Comparison of ENCODE assay signal across 9 cellular contexts in the genomic region with DNA sequence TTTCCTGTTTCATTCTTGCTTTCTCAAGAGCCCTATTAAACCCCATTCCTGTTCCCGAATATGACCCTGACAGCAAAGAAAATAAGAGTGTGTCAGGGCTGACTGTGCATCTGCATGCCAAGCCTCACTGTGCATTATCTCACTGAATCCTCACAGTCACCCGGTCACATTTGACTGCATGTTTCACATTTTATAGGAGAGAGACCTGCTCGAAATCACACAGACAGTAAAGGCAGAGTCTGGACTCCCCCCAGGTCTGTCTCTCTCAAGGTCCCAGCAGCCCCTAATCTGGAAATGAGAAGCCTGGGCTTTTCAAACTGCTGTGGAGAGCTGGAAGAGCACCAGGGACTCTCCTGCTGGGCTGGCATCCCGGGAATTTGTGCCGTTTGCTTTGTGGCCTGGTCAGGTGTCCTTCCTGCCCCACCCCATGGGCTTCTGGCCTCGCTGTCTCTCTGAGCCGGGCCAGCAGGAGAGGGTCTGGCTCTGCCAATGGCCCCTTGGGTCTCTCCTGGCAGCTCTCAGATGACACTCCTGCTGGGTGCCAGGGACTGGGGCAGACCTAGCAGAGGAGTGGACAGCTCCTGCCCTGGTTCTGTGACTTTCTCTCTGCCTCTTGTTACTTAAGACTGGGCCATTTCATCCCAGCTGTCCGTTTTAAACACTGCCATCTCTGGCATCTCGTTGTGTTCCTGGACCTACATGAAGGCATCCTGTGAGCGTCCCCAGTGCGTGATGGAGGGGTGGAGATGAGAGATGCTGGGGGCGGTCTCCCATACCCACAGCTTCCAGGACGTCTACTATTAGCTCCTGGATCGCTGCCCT.
DNase-seq lines count a peak whose midpoint lies in the region; ATAC-seq and TF ChIP-seq lines count a peak whose summit lies in the region.
"Had no signal": no experiment of that assay in that cellular context is flagged by ENCODE, and none has a peak within 500 bp of the region (broad histone marks: within the 10 kb centered on the region; RNA-seq: fewer than 3 reads in every experiment).

No MANE protein-coding gene starts in this region.

- peak overlapping the region; percentile 36 for H3K27ac ChIP-seq in lower lobe of right lung
- peak overlapping the region; percentile 90 to 99 for H3K27ac ChIP-seq in uterus

- H3K27ac Mint-ChIP-seq in natural killer cell treated with Interleukin-12 subunit alpha and Interleukin-12 subunit beta and Interleukin-15 and Interleukin-18, amount 100 ng/mL, for 72 hours: no peak overlapping the region
- H3K27ac Mint-ChIP-seq in natural killer cell: no peak overlapping the region
- H3K27ac Mint-ChIP-seq in brain: peak overlapping the region; percentile 37 to 99 (median 88)

- TF ChIP-seq CTCF in natural killer cell (IDR thresholded peaks at IDR 0.05) (no peak), brain (conservative IDR thresholded peaks at IDR 0.05) (no peak), lower lobe of right lung (IDR thresholded peaks at IDR 0.05) (no peak), uterus (IDR thresholded peaks at IDR 0.05) (no peak)

- peaks cover 5 to 15% of the 10 kb centered on the region in 2 donors for H3K4me1 Mint-ChIP-seq in natural killer cell treated with Interleukin-12 subunit alpha and Interleukin-12 subunit beta and Interleukin-15 and Interleukin-18, amount 100 ng/mL, for 72 hours (ENCODE audit: low read depth in 2 of 2)
- H3K4me1 Mint-ChIP-seq in natural killer cell (peaks cover under 1 to 11% of the 10 kb centered on the region in 2 donors), brain (peaks cover 70% of the 10 kb centered on the region)

- peak; percentile 44 for DNase-seq in natural killer cell treated with Interleukin-12 subunit alpha and Interleukin-12 subunit beta and Interleukin-15 and Interleukin-18, amount 100 ng/mL, for 72 hours (ENCODE audit: low spot score)
- DNase-seq in natural killer cell: no peak
- no peak for DNase-seq in lower lobe of right lung
- DNase-seq in uterus: no peak
- DNase-seq in UCSD-AML1 (lab: John Stamatoyannopoulos, UW; ENCODE audit: unreplicated experiment): no peak
- DNase-seq: NCI-H510A had no signal

- no peaks in the 10 kb centered on the region for H3K36me3 ChIP-seq in lower lobe of right lung
- no peaks in the 10 kb centered on the region for H3K36me3 ChIP-seq in uterus

- H3K9me3 Mint-ChIP-seq in natural killer cell treated with Interleukin-12 subunit alpha and Interleukin-12 subunit beta and Interleukin-15 and Interleukin-18, amount 100 ng/mL, for 72 hours: no peaks in the 10 kb centered on the region
- H3K9me3 Mint-ChIP-seq in natural killer cell: no peaks in the 10 kb centered on the region
- peaks cover 0 to 3% (median 0%) of the 10 kb centered on the region in 5 experiments for H3K9me3 Mint-ChIP-seq in brain

- no peaks in the 10 kb centered on the region for H3K27me3 Mint-ChIP-seq in natural killer cell treated with Interleukin-12 subunit alpha and Interleukin-12 subunit beta and Interleukin-15 and Interleukin-18, amount 100 ng/mL, for 72 hours
- no peaks in the 10 kb centered on the region for H3K27me3 Mint-ChIP-seq in natural killer cell (ENCODE audit: low read depth in 2 of 2)
- H3K27me3 Mint-ChIP-seq in brain: peaks cover 12% of the 10 kb centered on the region

- H3K27me3 ChIP-seq in lower lobe of right lung (ENCODE audit: low read depth): no peaks in the 10 kb centered on the region
- H3K27me3 ChIP-seq in uterus: no peaks in the 10 kb centered on the region

- H3K4me1 ChIP-seq in lower lobe of right lung (peaks cover 25% of the 10 kb centered on the region), uterus (peaks cover 17 to 21% of the 10 kb centered on the region in 2 donors)

- ATAC-seq in natural killer cell treated with Interleukin-12 subunit alpha and Interleukin-12 subunit beta and Interleukin-15 and Interleukin-18, amount 100 ng/mL, for 72 hours: no peak
- ATAC-seq in natural killer cell (no peak), lower lobe of right lung (no peak), HG03135 (IDR thresholded peaks at IDR 0.05; ENCODE audit: unreplicated experiment) (no peak), GM18519 (IDR thresholded peaks at IDR 0.05; ENCODE audit: low FRiP score, unreplicated experiment) (no peak)

- H3K9me3 ChIP-seq in lower lobe of right lung (no peaks in the 10 kb centered on the region), uterus (no peaks in the 10 kb centered on the region)

- no peak overlapping the region for H3K4me3 ChIP-seq in lower lobe of right lung
- no peak overlapping the region for H3K4me3 ChIP-seq in uterus

- intact Hi-C loops in natural killer cell (cut with micrococcal nuclease) (no loop called here), lower lobe of right lung (cut with DNase I) (no loop called here), uterus (cut with DNase I; ENCODE audit: low total_unique reads) (no loop called here)

- no peaks in the 10 kb centered on the region for H3K36me3 Mint-ChIP-seq in natural killer cell treated with Interleukin-12 subunit alpha and Interleukin-12 subunit beta and Interleukin-15 and Interleukin-18, amount 100 ng/mL, for 72 hours
- H3K36me3 Mint-ChIP-seq in natural killer cell: no peaks in the 10 kb centered on the region
- H3K36me3 Mint-ChIP-seq in brain: no peaks in the 10 kb centered on the region

- H3K4me3 Mint-ChIP-seq in natural killer cell treated with Interleukin-12 subunit alpha and Interleukin-12 subunit beta and Interleukin-15 and Interleukin-18, amount 100 ng/mL, for 72 hours: no peak overlapping the region
- H3K4me3 Mint-ChIP-seq in natural killer cell (no peak overlapping the region), brain (no peak overlapping the region)

- no peak for TF ChIP-seq POLR2A in uterus (IDR thresholded peaks at IDR 0.05)

Comparison
In these comparisons a context has a peak if more than half of its experiments do, and no peak if none do; other contexts are left out.
1. H3K27ac Mint-ChIP-seq: peak in brain (5 of 5); none in natural killer cell treated with Interleukin-12 subunit alpha and Interleukin-12 subunit beta and Interleukin-15 and Interleukin-18, amount 100 ng/mL, for 72 hours (0 of 2) and natural killer cell (0 of 2).